9 cellular contexts compared by ENCODE assay signal in genomic region chr10:97713828-97714400, GRCh38. TPM values are rescaled to one million over a fixed set of nuclear protein-coding genes. Genes with fewer than 3 reads are reported as not detected.
DNase-seq lines count a peak whose midpoint lies in the region; ATAC-seq and TF ChIP-seq lines count a peak whose summit lies in the region.
"Had no signal": no experiment of that assay in that cellular context is flagged by ENCODE, and none has a peak within 500 bp of the region (broad histone marks: within the 10 kb centered on the region; RNA-seq: fewer than 3 reads in every experiment).

No MANE protein-coding gene starts in this region.

- no peaks in the 10 kb centered on the region for H3K27me3 ChIP-seq in BE2C
- H3K27me3 ChIP-seq in OCI-LY1 (ENCODE audit: insufficient read depth, low read length) = no peaks in the 10 kb centered on the region
- H3K27me3 ChIP-seq in testis = no peaks in the 10 kb centered on the region

- no peaks in the 10 kb centered on the region for H3K79me2 ChIP-seq in OCI-LY1 (ENCODE audit: insufficient read depth, low read length)

- peak; percentile 19; the same call in 1 of the 2 replicates for TF ChIP-seq CTCF in BE2C (IDR thresholded peaks at IDR 0.05; ENCODE audit: low read depth, low read length)
- TF ChIP-seq CTCF in OCI-LY1 (IDR thresholded peaks at IDR 0.05; ENCODE audit: low read length) = no peak
- TF ChIP-seq CTCF in fibroblast of pulmonary artery (IDR thresholded peaks at IDR 0.05; ENCODE audit: low read length, missing control alignments) = peak; percentile 26
- no peak for TF ChIP-seq CTCF in testis (IDR thresholded peaks at IDR 0.05)

- no peaks in the 10 kb centered on the region for H3K36me3 Mint-ChIP-seq in natural killer cell treated with Interleukin-12 subunit alpha and Interleukin-12 subunit beta and Interleukin-15 and Interleukin-18, amount 100 ng/mL, for 72 hours

- H3K9me3 Mint-ChIP-seq in natural killer cell treated with Interleukin-12 subunit alpha and Interleukin-12 subunit beta and Interleukin-15 and Interleukin-18, amount 100 ng/mL, for 72 hours = no peaks in the 10 kb centered on the region

- H3F3A ChIP-seq in OCI-LY1 (ENCODE audit: insufficient read depth, low read length) = no peaks in the 10 kb centered on the region

- peak overlapping the region; percentile 85 for H3K4me3 Mint-ChIP-seq in natural killer cell treated with Interleukin-12 subunit alpha and Interleukin-12 subunit beta and Interleukin-15 and Interleukin-18, amount 100 ng/mL, for 72 hours

- no peak for TF ChIP-seq POLR2A in testis (IDR thresholded peaks at IDR 0.05)

- WGBS in testis, 2 donors = 0% methylated on average over 15 to 25 of the region's 69 CpGs

- H3K27ac Mint-ChIP-seq in natural killer cell treated with Interleukin-12 subunit alpha and Interleukin-12 subunit beta and Interleukin-15 and Interleukin-18, amount 100 ng/mL, for 72 hours = no peak overlapping the region

- no peak overlapping the region for H3K9ac ChIP-seq in OCI-LY1 (ENCODE audit: low read length)

- H3K36me3 ChIP-seq in BE2C (peaks cover 10% of the 10 kb centered on the region), OCI-LY1 (ENCODE audit: insufficient read depth, low read length) (no peaks in the 10 kb centered on the region), testis (ENCODE audit: low read depth, missing control alignments) (no peaks in the 10 kb centered on the region)

- H3K4me3 ChIP-seq in BE2C (ENCODE audit: low read depth, low read length) = peak overlapping the region; percentile 73
- peak overlapping the region; percentile 37 for H3K4me3 ChIP-seq in OCI-LY1 (ENCODE audit: low read depth, low read length, poor library complexity, severe bottlenecking)
- peak overlapping the region; percentile 73 for H3K4me3 ChIP-seq in fibroblast of pulmonary artery (replicated peaks; ENCODE audit: low read depth, low read length)
- H3K4me3 ChIP-seq in testis = peak overlapping the region; percentile 69 to 75

- peak; percentile 72 for DNase-seq in BE2C
- DNase-seq in activated effector memory CD4-positive, alpha-beta T cell treated with Interleukin-2 at 50 U/mL for 16 hours = peak; percentile 46
- DNase-seq in fibroblast of pulmonary artery (ENCODE audit: low read depth) = peak; percentile 73
- peak; percentile 59 for DNase-seq in natural killer cell treated with Interleukin-12 subunit alpha and Interleukin-12 subunit beta and Interleukin-15 and Interleukin-18, amount 100 ng/mL, for 72 hours (ENCODE audit: low spot score)
- DNase-seq in testis = peak; percentile 83

- intact Hi-C loops in testis (cut with DNase I; ENCODE audit: low total_unique reads) = no loop called here

- no peak overlapping the region for H2AFZ ChIP-seq in OCI-LY1 (ENCODE audit: low read length)

- peak; percentile 75 for ATAC-seq in GM18907 (IDR thresholded peaks at IDR 0.05; ENCODE audit: unreplicated experiment)
- ATAC-seq in HG03139 (IDR thresholded peaks at IDR 0.05; ENCODE audit: unreplicated experiment) = peak; percentile 71
- peak; percentile 76 to 86 for ATAC-seq in natural killer cell treated with Interleukin-12 subunit alpha and Interleukin-12 subunit beta and Interleukin-15 and Interleukin-18, amount 100 ng/mL, for 72 hours

- H3K4me1 ChIP-seq in BE2C (peaks cover 21% of the 10 kb centered on the region), OCI-LY1 (ENCODE audit: insufficient read depth, low read length, severe bottlenecking) (no peaks in the 10 kb centered on the region), testis (peaks cover 27% of the 10 kb centered on the region)

- no peaks in the 10 kb centered on the region for H3K9me2 ChIP-seq in OCI-LY1 (ENCODE audit: low read depth, low read length)

- peaks cover 12 to 15% of the 10 kb centered on the region in 2 donors for H3K4me1 Mint-ChIP-seq in natural killer cell treated with Interleukin-12 subunit alpha and Interleukin-12 subunit beta and Interleukin-15 and Interleukin-18, amount 100 ng/mL, for 72 hours (ENCODE audit: low read depth in 2 of 2)

- H3K4me2 ChIP-seq in OCI-LY1 (ENCODE audit: low read length) = peak overlapping the region; percentile 29

- H3K27ac ChIP-seq in OCI-LY1 (ENCODE audit: low read depth, low read length, poor library complexity, severe bottlenecking) (no peak overlapping the region), testis (peak overlapping the region; percentile 97 to 98)

- no peaks in the 10 kb centered on the region for H3K9me3 ChIP-seq in BE2C
- no peaks in the 10 kb centered on the region for H3K9me3 ChIP-seq in OCI-LY1 (ENCODE audit: low read length)
- no peaks in the 10 kb centered on the region for H3K9me3 ChIP-seq in testis

- no peaks in the 10 kb centered on the region for H4K20me1 ChIP-seq in OCI-LY1 (ENCODE audit: insufficient read depth, low read length)

- H3K27me3 Mint-ChIP-seq in natural killer cell treated with Interleukin-12 subunit alpha and Interleukin-12 subunit beta and Interleukin-15 and Interleukin-18, amount 100 ng/mL, for 72 hours = peaks cover 32 to 50% of the 10 kb centered on the region in 2 donors

RNA-seq across cellular contexts. Expression of gene MARVELD1, which starts 0.4 kb away (rescaled TPM):
- polyA plus RNA-seq in BE2C (2012; ENCODE audit: insufficient read depth, insufficient read length, low read depth) = 37.4 TPM
- total RNA-seq in natural killer cell treated with Interleukin-12 subunit alpha and Interleukin-12 subunit beta and Interleukin-15 and Interleukin-18, amount 100 ng/mL, for 72 hours = under 1 TPM in 1 of 2 donors, not detected in 1; 0.75 TPM
- total RNA-seq in testis = 10 to 100 TPM in 1 of 2 donors, 1 to 10 TPM in 1; 8.7 to 13.6 TPM
- polyA plus RNA-seq in testis (ENCODE audit: insufficient read depth, low read depth, low replicate concordance) = 21.9 TPM

RNA-seq across cellular contexts. Expression of gene ZFYVE27, which starts 23.0 kb away (rescaled TPM):
- 42.3 TPM for polyA plus RNA-seq in BE2C (2012; ENCODE audit: insufficient read depth, insufficient read length, low read depth)
- total RNA-seq in natural killer cell treated with Interleukin-12 subunit alpha and Interleukin-12 subunit beta and Interleukin-15 and Interleukin-18, amount 100 ng/mL, for 72 hours = 10 to 100 TPM; 34.9 to 59.6 TPM
- 10 to 100 TPM; 64.8 to 66.4 TPM for total RNA-seq in testis
- 38.4 TPM for polyA plus RNA-seq in testis (ENCODE audit: insufficient read depth, low read depth, low replicate concordance)

RNA-seq across cellular contexts. Expression of gene AVPI1, which starts 26.9 kb away (rescaled TPM):
- 10.0 TPM for polyA plus RNA-seq in BE2C (2012; ENCODE audit: insufficient read depth, insufficient read length, low read depth)
- under 1 TPM; 0.45 to 0.89 TPM for total RNA-seq in natural killer cell treated with Interleukin-12 subunit alpha and Interleukin-12 subunit beta and Interleukin-15 and Interleukin-18, amount 100 ng/mL, for 72 hours
- 10 to 100 TPM; 23.0 to 28.3 TPM for total RNA-seq in testis
- 26.4 TPM for polyA plus RNA-seq in testis (ENCODE audit: insufficient read depth, low read depth, low replicate concordance)

RNA-seq across cellular contexts. Expression of gene SFRP5, which starts 57.9 kb away (rescaled TPM):
- not detected for polyA plus RNA-seq in BE2C (2012; ENCODE audit: insufficient read depth, insufficient read length, low read depth)
- not detected for total RNA-seq in natural killer cell treated with Interleukin-12 subunit alpha and Interleukin-12 subunit beta and Interleukin-15 and Interleukin-18, amount 100 ng/mL, for 72 hours
- total RNA-seq in testis = 1 to 10 TPM in 1 of 2 donors, under 1 TPM in 1; 0.99 to 2.0 TPM
- polyA plus RNA-seq in testis (ENCODE audit: insufficient read depth, low read depth, low replicate concordance) = 1.2 TPM
- total RNA-seq: T-helper 2 cell treated with Interferon-gamma antibody and Interleukin-4, amounts not matched to agents 100 ng/mL and 5 ng/mL, for 36 hours had no signal

Comparison
In these comparisons a context has a peak if more than half of its experiments do, and no peak if none do; other contexts are left out.
1. CTCF ChIP-seq: peak in BE2C (single experiment) and fibroblast of pulmonary artery (single experiment); none in OCI-LY1 (single experiment) and testis (0 of 3).
2. RNA of gene MARVELD1, which starts 0.4 kb away (total RNA-seq): 8.7 to 13.6 TPM in testis; 0.75 TPM in natural killer cell treated with Interleukin-12 subunit alpha and Interleukin-12 subunit beta and Interleukin-15 and Interleukin-18, amount 100 ng/mL, for 72 hours; every median in the first group is over 4 times any median in the second.
3. RNA of gene AVPI1, which starts 26.9 kb away (total RNA-seq): 23.0 to 28.3 TPM in testis; 0.45 to 0.89 TPM in natural killer cell treated with Interleukin-12 subunit alpha and Interleukin-12 subunit beta and Interleukin-15 and Interleukin-18, amount 100 ng/mL, for 72 hours; every median in the first group is over 10 times any median in the second.
4. Peak in every context shown above with its lines, with median percentiles within 50 percentile points of each other: DNase-seq, H3K4me3 ChIP-seq and ATAC-seq.